In genomic region chr6:70398783-70399730, GRCh38 we compare ENCODE assay signal across 11 cellular contexts. TPM values are rescaled to one million over a fixed set of nuclear protein-coding genes. Genes with fewer than 3 reads are reported as not detected.
DNase-seq lines count a peak whose midpoint lies in the region; ATAC-seq, FAIRE-seq and TF ChIP-seq lines count a peak whose summit lies in the region.
"Had no signal": no experiment of that assay in that cellular context is flagged by ENCODE, and none has a peak within 500 bp of the region (broad histone marks: within the 10 kb centered on the region; RNA-seq: fewer than 3 reads in every experiment).

No MANE protein-coding gene starts in this region.

- in situ Hi-C loops in K562 (cut with MboI) (no loop called here), HepG2 (cut with HindIII; ENCODE audit: extremely low pct_ligation_motif_present, low pct_unique_long_range_greater_than_20kb) (no loop called here)

- H3K27ac ChIP-seq in ACC112 (ENCODE audit: low read depth, low read length) (peak overlapping the region; percentile 74), K562 (ENCODE audit: extremely low read depth, low read depth, low read length) (peak overlapping the region; percentile 70), HepG2 (ENCODE audit: extremely low read length, insufficient read depth, low read length) (peak overlapping the region; percentile 67)

- TF ChIP-seq CTCF in K562 (IDR thresholded peaks at IDR 0.05 in 2 of 3, conservative IDR thresholded peaks at IDR 0.05 in 1 of 3; ENCODE audit: insufficient read depth in 2 of 3, low read depth in 1 of 3, low read length in 3 of 3) (no peak), HepG2 (CRISPR knock-in tag; IDR thresholded peaks at IDR 0.05) (no peak)

- H2AFZ ChIP-seq in ACC112 (ENCODE audit: low read length, unreplicated experiment), result peak overlapping the region; percentile 62
- H2AFZ ChIP-seq in K562 (ENCODE audit: low read depth, low read length), result no peak overlapping the region
- peak overlapping the region; percentile 78 for H2AFZ ChIP-seq in HepG2 (ENCODE audit: low read length)

- FAIRE-seq in K562 (lab: Jason Lieb, UNC) (peak; percentile 86), HepG2 (lab: Jason Lieb, UNC) (peak; percentile 90)
- FAIRE-seq: H1 had no signal

- H3K4me1 ChIP-seq in ACC112 (ENCODE audit: control insufficient read depth, insufficient read depth, low read length, unreplicated experiment) (peaks cover 32% of the 10 kb centered on the region), K562 (replicated peaks in 1 of 2; ENCODE audit: control insufficient read depth in 2 of 2, insufficient read depth in 2 of 2, low read length in 2 of 2) (peaks cover 1 to 12% of the 10 kb centered on the region in 2 experiments; a peak in 4 of 5 replicates), HepG2 (ENCODE audit: insufficient read depth, low read length) (peaks cover 53% of the 10 kb centered on the region)

- H3K4me2 ChIP-seq in K562 (ENCODE audit: insufficient read depth, low read length) (peak overlapping the region; percentile 92), HepG2 (ENCODE audit: low read depth, low read length) (peak overlapping the region; percentile 71)

- 3% methylated on average over 7 of the region's 7 CpGs for WGBS in K562 (ENCODE audit: insufficient coverage, low coverage, missing lambda C conversion rate)
- WGBS in HepG2 (ENCODE audit: low lambda C conversion rate), result 0% methylated on average over 7 of the region's 7 CpGs

- TF ChIP-seq EP300 in K562 (IDR thresholded peaks at IDR 0.05; ENCODE audit: low read length) (no peak; the same call in 1 of the 2 replicates), HepG2 (IDR thresholded peaks at IDR 0.05; ENCODE audit: low read depth in 2 of 2, low read length in 2 of 2) (peak in 1 of 2 experiments; percentile 59; a peak in 2 of 4 replicates), HepG2 (CRISPR knock-in tag; IDR thresholded peaks at IDR 0.05; ENCODE audit: borderline replicate concordance) (no peak; the same call in 1 of the 2 replicates)

- ATAC-seq in HG03354 (IDR thresholded peaks at IDR 0.05; ENCODE audit: poor library complexity, severe bottlenecking, unreplicated experiment) (peak; percentile 46), K562 (peak; percentile 50), HepG2 (peak; percentile 99), GM19455 (IDR thresholded peaks at IDR 0.05; ENCODE audit: unreplicated experiment) (no peak), GM21381 (IDR thresholded peaks at IDR 0.05; ENCODE audit: unreplicated experiment) (no peak)

- H3K9me3 ChIP-seq in K562 (replicated peaks; ENCODE audit: control insufficient read depth, insufficient read depth, low read depth, low read length), result no peaks in the 10 kb centered on the region
- no peaks in the 10 kb centered on the region for H3K9me3 ChIP-seq in HepG2 (ENCODE audit: low read length)

- peak overlapping the region in 1 of 2 experiments; percentile 96; a peak in 2 of 4 replicates for H3K9ac ChIP-seq in K562 (ENCODE audit: insufficient read depth in 1 of 2, low read depth in 2 of 2, low read length in 2 of 2)
- peak overlapping the region; percentile 52 for H3K9ac ChIP-seq in HepG2 (ENCODE audit: insufficient read depth, low read depth, low read length)

- H3K27me3 ChIP-seq in ACC112 (ENCODE audit: insufficient read depth, low read length), result no peaks in the 10 kb centered on the region
- H3K27me3 ChIP-seq in K562 (ENCODE audit: control insufficient read depth in 2 of 2, insufficient read depth in 2 of 2, low read length in 2 of 2), result no peaks in the 10 kb centered on the region
- no peaks in the 10 kb centered on the region for H3K27me3 ChIP-seq in HepG2 (ENCODE audit: control insufficient read depth in 1 of 2, insufficient read depth in 2 of 2, low read length in 2 of 2)

- no peak for TF ChIP-seq POLR2A in K562 (conservative IDR thresholded peaks at IDR 0.05)
- peak; percentile 43 to 77; a peak in 2 of 4 replicates for TF ChIP-seq POLR2A in HepG2 (IDR thresholded peaks at IDR 0.05; ENCODE audit: insufficient read depth in 1 of 2, low read depth in 2 of 2, low read length in 2 of 2)

- POLR2A ChIA-PET in K562 (lab: Yijun Ruan, JAX), result interaction anchor here (0.9 kb wide), 2 partner anchors 13 to 14 kb away, joined by 3 to 8 read pairs; partner anchors contain the start of gene FAM135A
- POLR2A ChIA-PET in HepG2 (lab: Yijun Ruan, JAX), result interaction anchor here (0.7 to 1.6 kb wide), 8 partner anchors 9 to 270 kb away, joined by 3 to 75 read pairs (median 3); partner anchors contain the start of genes FAM135A and SMAP1

- intact Hi-C loops in K562 (cut with micrococcal nuclease) (loop anchor here (2.0 to 10.0 kb wide), 4 partner anchors 14 to 1742 kb away; partner anchors contain the start of genes FAM135A, SDHAF4 and SMAP1), HepG2 (cut with micrococcal nuclease; ENCODE audit: unreplicated experiment) (loop anchor here (1.0 kb wide), 1 partner anchor 14 kb away; the partner anchor contains the start of gene FAM135A)

- no TSS peak for BruUV-seq in K562 (replicated peaks; lab: Mats Ljungman, UMichigan)
- TSS peak; percentile 98 for BruUV-seq in HepG2 (replicated peaks; lab: Mats Ljungman, UMichigan)

- CTCF ChIA-PET in K562 (lab: Yijun Ruan, JAX; ENCODE audit: low intra/inter-chr PET ratio), result no interaction called here
- CTCF ChIA-PET in HepG2 (lab: Yijun Ruan, JAX; ENCODE audit: low intra/inter-chr PET ratio, low total read pairs), result interaction anchor here (0.6 kb wide), 1 partner anchor 27 kb away, joined by 4 read pairs; no protein-coding TSS in a partner anchor

- peaks cover 16% of the 10 kb centered on the region; the same call in 1 of the 2 replicates for H4K20me1 ChIP-seq in K562 (replicated peaks; ENCODE audit: control insufficient read depth, insufficient read depth, low read length)
- H4K20me1 ChIP-seq in HepG2 (ENCODE audit: insufficient read depth, low read length), result no peaks in the 10 kb centered on the region

- DNase-seq in K562 (ENCODE audit: extremely low read depth in 1 of 4, low spot score in 3 of 4) (peak; percentile 23 to 78 (median 38)), HepG2 (ENCODE audit: low spot score) (peak; percentile 96)
- no peak for DNase-seq in activated CD4-positive, alpha-beta T cell treated with anti-CD3 and anti-CD28 coated beads for 48 hours
- no peak for DNase-seq in activated effector memory CD4-positive, alpha-beta T cell treated with Interleukin-2 at 50 U/mL for 16 hours
- DNase-seq: NCI-H1105; stimulated activated CD4-positive, alpha-beta T cell treated with anti-CD3 and anti-CD28 coated beads, Interleukin-4, amount 100 ng/mL, for 24 hours had no signal

- H3K79me2 ChIP-seq in ACC112 (ENCODE audit: control insufficient read depth, insufficient read depth, low read length, unreplicated experiment), result no peaks in the 10 kb centered on the region
- H3K79me2 ChIP-seq in K562 (ENCODE audit: control insufficient read depth, insufficient read depth, low read length), result peaks cover 53% of the 10 kb centered on the region
- no peaks in the 10 kb centered on the region for H3K79me2 ChIP-seq in HepG2 (ENCODE audit: insufficient read depth, low read length)

- H3K36me3 ChIP-seq in ACC112 (ENCODE audit: insufficient read depth, low read length) (no peaks in the 10 kb centered on the region), K562 (ENCODE audit: control insufficient read depth, insufficient read depth, low read length) (peaks cover 30% of the 10 kb centered on the region), HepG2 (replicated peaks in 1 of 2; ENCODE audit: control insufficient read depth in 1 of 2, insufficient read depth in 2 of 2, low read length in 2 of 2) (no peaks in the 10 kb centered on the region)

- TF ChIP-seq RAD21 in K562 (CRISPR knock-in tag; conservative IDR thresholded peaks at IDR 0.05 in 1 of 2, IDR thresholded peaks at IDR 0.05 in 1 of 2) (no peak), HepG2 (CRISPR knock-in tag; IDR thresholded peaks at IDR 0.05) (no peak)

- H3K4me3 ChIP-seq in ACC112 (ENCODE audit: low read depth, low read length) (peak overlapping the region; percentile 53), K562 (peak overlapping the region; percentile 58), HepG2 (replicated peaks in 1 of 3; ENCODE audit: insufficient read depth in 1 of 3, low read depth in 2 of 3, low read length in 3 of 3) (peak overlapping the region; percentile 24 to 39 (median 34); a peak in 5 of 6 replicates)

- peaks cover 3% of the 10 kb centered on the region for H3K9me1 ChIP-seq in K562 (ENCODE audit: control insufficient read depth, insufficient read depth, low read length)

RNA-seq across cellular contexts. Expression of gene FAM135A, which starts 14.3 kb away (rescaled TPM):
- 50.0 and 163 TPM in 2 replicates for total RNA-seq in K562 (2011; cell fraction: chromatin; rRNA removed; ENCODE audit: low replicate concordance)
- total RNA-seq in K562 (2011; cell fraction: nucleolus; rRNA removed), result 29.7 and 39.0 TPM in 2 replicates
- 71.1 and 110 TPM in 2 replicates for total RNA-seq in K562 (2011; cell fraction: nucleoplasm; rRNA removed)
- 22.6 and 23.0 TPM in 2 replicates for total RNA-seq in K562 (2014; rRNA removed)
- total RNA-seq in K562 (2014; rRNA removed; fragmentation: Illumina TruSeq; extraction: Trizol), result 32.1 and 32.7 TPM in 2 replicates
- 24.8 and 26.4 TPM in 2 replicates for total RNA-seq in K562 (2015; rRNA removed; fragmentation: Illumina TruSeq; extraction: Trizol)
- total RNA-seq in K562 (2021), result 17.8 and 21.0 TPM in 2 replicates
- polyA plus RNA-seq in K562 (2011; rRNA removed), result 32.9 and 34.1 TPM in 2 replicates
- polyA plus RNA-seq in K562 (2011; cell fraction: cytosol; rRNA removed), result 5.9 and 15.1 TPM in 2 replicates
- 35.3 and 52.2 TPM in 2 replicates for polyA plus RNA-seq in K562 (2011; cell fraction: nucleus; rRNA removed)
- 9.8 and 10.6 TPM in 2 replicates for polyA plus RNA-seq in K562 (2012)
- polyA plus RNA-seq in K562 (2014; fragmentation: Illumina TruSeq; extraction: Trizol), result 15.6 and 19.2 TPM in 2 replicates
- 1 to 10 TPM; 7.4 to 8.4 TPM for polyA plus RNA-seq in K562 (2014; fragmentation: Nextera tagmentation; extraction: Ambion mirVana)
- 17.0 and 19.2 TPM in 2 replicates for polyA plus RNA-seq in K562 (2014; rRNA removed)
- 60.0 and 79.3 TPM in 2 replicates for polyA minus RNA-seq in K562 (2011; rRNA and poly(A)+ RNA removed)
- 14.0 and 14.7 TPM in 2 replicates for polyA minus RNA-seq in K562 (2011; cell fraction: cytosol; rRNA and poly(A)+ RNA removed)
- 78.8 and 104 TPM in 2 replicates for polyA minus RNA-seq in K562 (2011; cell fraction: nucleus; rRNA and poly(A)+ RNA removed)
- total RNA-seq in HepG2 (2016; rRNA removed; fragmentation: Illumina TruSeq; extraction: Trizol), result 26.9 and 32.9 TPM in 2 replicates
- 17.8 and 19.2 TPM in 2 replicates for total RNA-seq in HepG2 (2016; cell fraction: cytosol; rRNA removed; fragmentation: Illumina TruSeq; extraction: Trizol; ENCODE audit: low read depth)
- 24.5 and 33.7 TPM in 2 replicates for total RNA-seq in HepG2 (2016; cell fraction: insoluble cytoplasmic fraction; rRNA removed; fragmentation: Illumina TruSeq; extraction: Trizol)
- total RNA-seq in HepG2 (2016; cell fraction: membrane; rRNA removed; fragmentation: Illumina TruSeq; extraction: Trizol), result 22.1 and 25.4 TPM in 2 replicates
- total RNA-seq in HepG2 (2016; cell fraction: nucleus; rRNA removed; fragmentation: Illumina TruSeq; extraction: Trizol), result 40.9 and 41.2 TPM in 2 replicates
- polyA plus RNA-seq in HepG2 (2011; rRNA removed), result 24.3 and 31.5 TPM in 2 replicates
- 10.3 and 14.3 TPM in 2 replicates for polyA plus RNA-seq in HepG2 (2011; cell fraction: cytosol; rRNA removed)
- polyA plus RNA-seq in HepG2 (2011; cell fraction: nucleus; rRNA removed), result 19.3 and 22.2 TPM in 2 replicates
- polyA plus RNA-seq in HepG2 (2012), result 12.7 and 14.8 TPM in 2 replicates
- polyA plus RNA-seq in HepG2 (2016; cell fraction: cytosol; fragmentation: Illumina TruSeq; extraction: Trizol; ENCODE audit: low read depth), result 2.7 and 3.1 TPM in 2 replicates
- polyA plus RNA-seq in HepG2 (2016; cell fraction: insoluble cytoplasmic fraction; fragmentation: Illumina TruSeq; extraction: Trizol; ENCODE audit: low read depth), result 23.1 and 24.1 TPM in 2 replicates
- polyA plus RNA-seq in HepG2 (2016; cell fraction: membrane; fragmentation: Illumina TruSeq; extraction: Trizol; ENCODE audit: low read depth), result 6.4 and 6.7 TPM in 2 replicates
- polyA plus RNA-seq in HepG2 (2016; cell fraction: nucleus; fragmentation: Illumina TruSeq; extraction: Trizol; ENCODE audit: insufficient read depth, low read depth), result 21.1 and 25.9 TPM in 2 replicates
- polyA minus RNA-seq in HepG2 (2011; rRNA and poly(A)+ RNA removed; ENCODE audit: low replicate concordance), result 10.7 and 43.1 TPM in 2 replicates
- polyA minus RNA-seq in HepG2 (2011; cell fraction: cytosol; rRNA and poly(A)+ RNA removed), result 26.6 and 32.6 TPM in 2 replicates
- 173 and 226 TPM in 2 replicates for polyA minus RNA-seq in HepG2 (2011; cell fraction: nucleus; rRNA and poly(A)+ RNA removed)

Comparison
In these comparisons a context has a peak if more than half of its experiments do, and no peak if none do; other contexts are left out.
1. ATAC-seq: peak in HG03354 (single experiment), K562 (single experiment) and HepG2 (single experiment); none in GM19455 (single experiment) and GM21381 (single experiment).
2. DNase-seq: peak in K562 (4 of 4) and HepG2 (single experiment); none in activated CD4-positive, alpha-beta T cell treated with anti-CD3 and anti-CD28 coated beads for 48 hours (single experiment) and activated effector memory CD4-positive, alpha-beta T cell treated with Interleukin-2 at 50 U/mL for 16 hours (single experiment).
3. Peak in every context shown above with its lines, with median percentiles within 50 percentile points of each other: H3K27ac ChIP-seq and H3K4me3 ChIP-seq.